Comparison of ENCODE assay signal across 11 cellular contexts in the genomic region with DNA sequence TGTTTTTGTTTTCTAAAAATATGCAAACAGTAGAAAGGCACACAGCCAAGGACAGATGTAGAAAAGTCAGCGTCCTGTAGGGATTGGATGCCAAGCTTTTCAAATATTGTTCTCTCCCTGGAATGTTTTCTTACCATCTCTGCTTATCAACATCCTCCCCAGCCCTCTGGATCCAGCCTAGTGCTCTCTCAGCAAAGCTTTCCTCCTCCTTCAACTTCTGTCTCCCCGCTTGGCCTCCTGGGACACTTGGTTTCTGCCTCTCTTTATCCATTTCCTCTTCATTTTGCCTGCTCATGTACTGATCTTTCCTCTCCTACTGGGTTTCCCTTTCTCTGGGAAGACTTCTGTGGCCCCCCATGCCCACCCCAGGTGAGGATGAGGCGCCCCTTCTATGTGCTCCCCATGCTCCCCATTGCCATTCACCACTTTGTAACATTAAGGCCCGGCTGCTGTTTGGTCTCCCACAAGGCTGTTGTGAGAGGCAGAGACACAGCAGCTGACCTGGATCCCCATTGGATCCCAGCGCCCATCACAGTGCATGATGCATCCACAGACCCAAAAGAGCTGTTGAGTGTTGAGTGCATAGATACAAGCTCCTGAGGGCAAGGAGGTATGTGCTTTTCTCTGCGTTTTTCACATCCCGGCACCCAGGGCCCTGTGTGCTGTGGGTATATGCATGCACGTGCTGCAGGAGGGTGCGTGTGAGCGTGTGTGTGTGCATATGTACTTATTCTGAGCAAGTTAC. TPM values are rescaled to one million over a fixed set of nuclear protein-coding genes. Genes with fewer than 3 reads are reported as not detected.
DNase-seq lines count a peak whose midpoint lies in the region; ATAC-seq and TF ChIP-seq lines count a peak whose summit lies in the region.
"Had no signal": no experiment of that assay in that cellular context is flagged by ENCODE, and none has a peak within 500 bp of the region (broad histone marks: within the 10 kb centered on the region; RNA-seq: fewer than 3 reads in every experiment).

No MANE protein-coding gene starts in this region.

- TF ChIP-seq CTCF in ascending aorta (IDR thresholded peaks at IDR 0.05) (no peak), testis (IDR thresholded peaks at IDR 0.05) (no peak), GM13976 (IDR thresholded peaks at IDR 0.05; ENCODE audit: borderline replicate concordance, control extremely low read depth, extremely low read depth, insufficient read depth, missing control alignments) (no peak)

- H3K27me3 ChIP-seq in ascending aorta (no peaks in the 10 kb centered on the region), testis (no peaks in the 10 kb centered on the region)

- H3K36me3 ChIP-seq in ascending aorta (no peaks in the 10 kb centered on the region), testis (ENCODE audit: low read depth, missing control alignments) (no peaks in the 10 kb centered on the region)

- H3K4me3 ChIP-seq in ascending aorta (no peak overlapping the region), testis (no peak overlapping the region)

- in situ Hi-C loops in GM13976 (cut with MboI; ENCODE audit: low sequenced_read_pairs, unreplicated experiment): no loop called here

- no peak for DNase-seq in activated CD4-positive, CD25-positive, alpha-beta regulatory T cell treated with anti-CD3 and anti-CD28 coated beads, Interleukin-2, amount 50 U/mL, for 72 hours
- DNase-seq in ascending aorta (ENCODE audit: low spot score in 2 of 2) (no peak), inferior parietal cortex (ENCODE audit: extremely low spot score) (peak; percentile 25), testis (peak; percentile 53), iPS-NIHi7 (ENCODE audit: extremely low spot score) (no peak), HuH-7 (ENCODE audit: low spot score) (no peak), GM13976 (ENCODE audit: low spot score) (no peak)
- DNase-seq: 8988T, NCI-H1436 treated with DMSO at 0.1 percent for 48 hours had no signal

- no peaks in the 10 kb centered on the region for H3K9me3 ChIP-seq in ascending aorta
- H3K9me3 ChIP-seq in testis: no peaks in the 10 kb centered on the region

- WGBS in testis, 2 donors: 64% methylated on average over 10 of the region's 10 CpGs

- TF ChIP-seq POLR2A in testis (IDR thresholded peaks at IDR 0.05): no peak

- H3K27ac ChIP-seq in ascending aorta: peak overlapping the region; percentile 61 to 81
- H3K27ac ChIP-seq in testis: peak overlapping the region in 1 of 2 donors; percentile 42
- H3K27ac ChIP-seq: epithelial cell of prostate had no signal

- peaks cover 21 to 40% of the 10 kb centered on the region in 2 donors for H3K4me1 ChIP-seq in ascending aorta
- peaks cover 31% of the 10 kb centered on the region for H3K4me1 ChIP-seq in testis

- ATAC-seq in activated CD4-positive, CD25-positive, alpha-beta regulatory T cell treated with anti-CD3 and anti-CD28 coated beads, Interleukin-2, amount 50 U/mL, for 24 hours: peak; percentile 15 to 18

- intact Hi-C loops in ascending aorta (cut with DNase I): loop anchor here (10.0 kb wide), 1 partner anchor 369 kb away; no protein-coding TSS in a partner anchor
- intact Hi-C loops in testis (cut with DNase I; ENCODE audit: low total_unique reads): no loop called here

RNA-seq across cellular contexts. Expression of gene EVL, which starts 38.2 kb away (rescaled TPM):
- total RNA-seq in ascending aorta (11.7 TPM), testis (10 to 100 TPM; 91.7 to 96.8 TPM)
- polyA plus RNA-seq in testis (ENCODE audit: insufficient read depth, low read depth, low replicate concordance): 87.4 TPM

RNA-seq across cellular contexts. Expression of gene DEGS2, which starts 56.0 kb away (rescaled TPM):
- total RNA-seq in ascending aorta: 1.6 TPM
- total RNA-seq in testis: 1 to 10 TPM; 3.3 to 5.9 TPM
- polyA plus RNA-seq in testis (ENCODE audit: insufficient read depth, low read depth, low replicate concordance): 3.9 TPM

Comparison
In these comparisons a context has a peak if more than half of its experiments do, and no peak if none do; other contexts are left out.
1. DNase-seq: peak in inferior parietal cortex (single experiment) and testis (single experiment); none in activated CD4-positive, CD25-positive, alpha-beta regulatory T cell treated with anti-CD3 and anti-CD28 coated beads, Interleukin-2, amount 50 U/mL, for 72 hours (single experiment), ascending aorta (0 of 2), iPS-NIHi7 (single experiment), HuH-7 (single experiment) and GM13976 (single experiment).